20 cellular contexts compared by ENCODE assay signal in genomic region chr22:46138058-46138797, GRCh38. TPM values are rescaled to one million over a fixed set of nuclear protein-coding genes. Genes with fewer than 3 reads are reported as not detected.
DNase-seq lines count a peak whose midpoint lies in the region; ATAC-seq, FAIRE-seq and TF ChIP-seq lines count a peak whose summit lies in the region.
"Had no signal": no experiment of that assay in that cellular context is flagged by ENCODE, and none has a peak within 500 bp of the region (broad histone marks: within the 10 kb centered on the region; RNA-seq: fewer than 3 reads in every experiment).

No MANE protein-coding gene starts in this region.

- no peak overlapping the region for H3K9ac ChIP-seq in kidney (ENCODE audit: low read length in 2 of 2)

- no peaks in the 10 kb centered on the region for H3K9me3 ChIP-seq in kidney (ENCODE audit: control insufficient read depth in 1 of 2, low read length in 2 of 2)
- H3K9me3 ChIP-seq in ovary: no peaks in the 10 kb centered on the region
- H3K9me3 ChIP-seq: Caco-2, HAP-1 had no signal

- H3K27me3 Mint-ChIP-seq in chondrocyte (ENCODE audit: low read depth): no peaks in the 10 kb centered on the region
- H3K27me3 Mint-ChIP-seq in stimulated activated memory B cell treated with anti-CD40 and anti-IgM and Interleukin-4, amounts not matched to agents 10 μg/mL and 1 μg/mL and 100 μg/mL, for 72 hours: no peaks in the 10 kb centered on the region
- H3K27me3 Mint-ChIP-seq: B cell; CD4-positive, alpha-beta T cell had no signal

- H3K4me3 Mint-ChIP-seq in chondrocyte (ENCODE audit: unreplicated experiment): no peak overlapping the region
- no peak overlapping the region for H3K4me3 Mint-ChIP-seq in stimulated activated memory B cell treated with anti-CD40 and anti-IgM and Interleukin-4, amounts not matched to agents 10 μg/mL and 1 μg/mL and 100 μg/mL, for 72 hours
- H3K4me3 Mint-ChIP-seq: B cell; CD4-positive, alpha-beta T cell had no signal

- FAIRE-seq in kidney (lab: Jason Lieb, UNC): no peak

- DNase-seq in Right ventricle myocardium superior (peak; percentile 33), left ventricle myocardium superior (no peak), chondrocyte (ENCODE audit: low spot score) (peak; percentile 82), kidney (peak; percentile 68), ovary (peak in 3 of 5 donors; percentile 15 to 42 (median 41)), iPS-NIHi7 (ENCODE audit: extremely low spot score) (no peak)
- DNase-seq: Caco-2; CD4-positive, alpha-beta T cell; DMS153; GF-D8; NCI-H1092 treated with DMSO at 0.1 percent for 48 hours; NCI-H2081 treated with DMSO at 0.1 percent for 48 hours; NCI-H82; OCI-M1; SHP77 treated with DMSO at 0.1 percent for 48 hours had no signal

- peaks cover 4% of the 10 kb centered on the region for H3K4me1 Mint-ChIP-seq in chondrocyte (ENCODE audit: low read depth)
- peaks cover 18% of the 10 kb centered on the region for H3K4me1 Mint-ChIP-seq in stimulated activated memory B cell treated with anti-CD40 and anti-IgM and Interleukin-4, amounts not matched to agents 10 μg/mL and 1 μg/mL and 100 μg/mL, for 72 hours

- intact Hi-C loops in Right ventricle myocardium superior (cut with DNase I) (no loop called here), left ventricle myocardium superior (cut with micrococcal nuclease) (no loop called here), kidney (cut with DNase I) (no loop called here), ovary (cut with DNase I) (no loop called here)

- H3K4me1 ChIP-seq in kidney (ENCODE audit: control insufficient read depth in 1 of 2, insufficient read depth in 1 of 2, low read depth in 1 of 2, low read length in 2 of 2) (peaks cover 3 to 23% of the 10 kb centered on the region in 2 donors), ovary (ENCODE audit: insufficient read depth) (peaks cover 16% of the 10 kb centered on the region)
- H3K4me1 ChIP-seq: Caco-2, HAP-1 had no signal

- no peak for ATAC-seq in Right ventricle myocardium superior (ENCODE audit: poor library complexity)
- no peak for ATAC-seq in left ventricle myocardium superior
- no peak for ATAC-seq in stimulated activated memory B cell treated with anti-CD40 and anti-IgM and Interleukin-4, amounts not matched to agents 10 μg/mL and 1 μg/mL and 100 μg/mL, for 72 hours
- no peak for ATAC-seq in activated CD4-positive, CD25-positive, alpha-beta regulatory T cell treated with anti-CD3 and anti-CD28 coated beads, Interleukin-2, amount 50 U/mL, for 24 hours

- H3K9me3 Mint-ChIP-seq in chondrocyte (ENCODE audit: low read depth): no peaks in the 10 kb centered on the region
- H3K9me3 Mint-ChIP-seq in stimulated activated memory B cell treated with anti-CD40 and anti-IgM and Interleukin-4, amounts not matched to agents 10 μg/mL and 1 μg/mL and 100 μg/mL, for 72 hours: no peaks in the 10 kb centered on the region
- H3K9me3 Mint-ChIP-seq: CD4-positive, alpha-beta T cell had no signal

- H3K36me3 ChIP-seq in kidney (ENCODE audit: control insufficient read depth in 1 of 2, insufficient read depth in 2 of 2, low read length in 2 of 2) (no peaks in the 10 kb centered on the region), ovary (no peaks in the 10 kb centered on the region)
- H3K36me3 ChIP-seq: HAP-1 had no signal

- no peak for TF ChIP-seq POLR2A in ovary (IDR thresholded peaks at IDR 0.05)

- no peak for TF ChIP-seq EP300 in ovary (IDR thresholded peaks at IDR 0.05)

- H3K27me3 ChIP-seq in ovary: no peaks in the 10 kb centered on the region

- no peaks in the 10 kb centered on the region for H3K36me3 Mint-ChIP-seq in chondrocyte (ENCODE audit: low read depth)
- H3K36me3 Mint-ChIP-seq in stimulated activated memory B cell treated with anti-CD40 and anti-IgM and Interleukin-4, amounts not matched to agents 10 μg/mL and 1 μg/mL and 100 μg/mL, for 72 hours: no peaks in the 10 kb centered on the region

- peak overlapping the region; percentile 14 to 29 for H3K27ac ChIP-seq in kidney (ENCODE audit: low read depth in 2 of 2, low read length in 2 of 2)
- peak overlapping the region in 1 of 2 donors; percentile 87 for H3K27ac ChIP-seq in ovary
- H3K27ac ChIP-seq: 22Rv1 had no signal

- no peak overlapping the region for H3K27ac Mint-ChIP-seq in chondrocyte (ENCODE audit: unreplicated experiment)
- H3K27ac Mint-ChIP-seq in stimulated activated memory B cell treated with anti-CD40 and anti-IgM and Interleukin-4, amounts not matched to agents 10 μg/mL and 1 μg/mL and 100 μg/mL, for 72 hours: no peak overlapping the region
- H3K27ac Mint-ChIP-seq: CD4-positive, alpha-beta T cell had no signal

- 82 to 87% (median 85%) methylated on average over 14 of the region's 14 CpGs for WGBS in ovary, 3 donors

- TF ChIP-seq CTCF in chondrocyte (IDR thresholded peaks at IDR 0.05) (no peak), kidney (IDR thresholded peaks at IDR 0.05; ENCODE audit: borderline replicate concordance, extremely low read depth, insufficient read depth) (no peak), ovary (IDR thresholded peaks at IDR 0.05) (no peak)

- H3K4me3 ChIP-seq in kidney (ENCODE audit: low read length in 2 of 2) (no peak overlapping the region), ovary (no peak overlapping the region)
- H3K4me3 ChIP-seq: HAP-1 had no signal

RNA-seq across cellular contexts. Expression of gene PPARA, which starts 12.1 kb away (rescaled TPM):
- total RNA-seq in Right ventricle myocardium superior (66.1 TPM), left ventricle myocardium superior (78.9 TPM), chondrocyte (16.0 to 19.2 TPM (median 17.8 TPM) in 3 replicates), kidney (36.8 TPM), ovary (10 to 100 TPM in 6 of 7 donors, 1 to 10 TPM in 1; 9.7 to 41.0 (median 34.0) TPM)
- polyA plus RNA-seq in kidney (ENCODE audit: insufficient read depth, low read depth, low replicate concordance) (15.8 TPM), ovary (10 to 100 TPM; 12.8 to 16.0 TPM)

Comparison
In these comparisons a context has a peak if more than half of its experiments do, and no peak if none do; other contexts are left out.
1. DNase-seq: peak in Right ventricle myocardium superior (single experiment), chondrocyte (single experiment), kidney (single experiment) and ovary (3 of 5); none in left ventricle myocardium superior (single experiment) and iPS-NIHi7 (single experiment).